8 cellular contexts compared by ENCODE assay signal in genomic region chr12:12560587-12561304, GRCh38. TPM values are rescaled to one million over a fixed set of nuclear protein-coding genes. Genes with fewer than 3 reads are reported as not detected.
A peak's percentile ranks its signal among the peaks of the same experiment; 100 is the strongest.
DNase-seq lines count a peak whose midpoint lies in the region; ATAC-seq, FAIRE-seq and TF ChIP-seq lines count a peak whose summit lies in the region.

No MANE protein-coding gene starts in this region.

- no peaks in the 10 kb centered on the region for H3K79me2 ChIP-seq in SU-DHL-6 (ENCODE audit: insufficient read depth, low read length)
- H3K79me2 ChIP-seq in astrocyte (ENCODE audit: insufficient read depth, low read length) = peaks cover 56% of the 10 kb centered on the region

- H3K36me3 ChIP-seq in SU-DHL-6 (ENCODE audit: low read length) (no peaks in the 10 kb centered on the region), astrocyte (ENCODE audit: insufficient read depth, low read length) (no peaks in the 10 kb centered on the region), iPS DF 6.9 (ENCODE audit: control insufficient read depth, insufficient read depth, low read length) (no peaks in the 10 kb centered on the region), gastrocnemius medialis (no peaks in the 10 kb centered on the region)

- H3K9ac ChIP-seq in SU-DHL-6 (ENCODE audit: low read length) (no peak overlapping the region; the same call in 1 of the 2 replicates), astrocyte (ENCODE audit: low read length) (peak overlapping the region; percentile 99)

- no CpG with 5 or more reads among the region's 9 CpGs for WGBS in iPS DF 6.9 (ENCODE audit: insufficient coverage, insufficient read length)

- no peaks in the 10 kb centered on the region for H3K27me3 Mint-ChIP-seq in astrocyte (ENCODE audit: low read depth, unreplicated experiment)

- H2AFZ ChIP-seq in SU-DHL-6 (ENCODE audit: low read depth, low read length, severe bottlenecking) = no peak overlapping the region
- H2AFZ ChIP-seq in astrocyte (ENCODE audit: low read depth, low read length) = no peak overlapping the region

- peak in 1 of 2 donors; percentile 70 for TF ChIP-seq POLR2A in gastrocnemius medialis (IDR thresholded peaks at IDR 0.05)

- H3K4me1 Mint-ChIP-seq in astrocyte (ENCODE audit: low read depth, unreplicated experiment) = peaks cover 12% of the 10 kb centered on the region

- H4K20me1 ChIP-seq in SU-DHL-6 (ENCODE audit: low read depth, low read length) (no peaks in the 10 kb centered on the region), astrocyte (ENCODE audit: insufficient read depth, low read length) (peaks cover 3% of the 10 kb centered on the region)

- no peaks in the 10 kb centered on the region for H3K9me2 ChIP-seq in SU-DHL-6 (replicated peaks; ENCODE audit: insufficient read depth, low read length)

- no peaks in the 10 kb centered on the region for H3K36me3 Mint-ChIP-seq in astrocyte (ENCODE audit: low read depth, unreplicated experiment)

- peak overlapping the region; percentile 85 for H3K4me3 Mint-ChIP-seq in astrocyte (ENCODE audit: unreplicated experiment)

- H3K27me3 ChIP-seq in SU-DHL-6 (ENCODE audit: low read length) (no peaks in the 10 kb centered on the region), astrocyte (ENCODE audit: insufficient read depth, low read length) (no peaks in the 10 kb centered on the region), iPS DF 6.9 (ENCODE audit: control insufficient read depth, insufficient read depth, low read length) (no peaks in the 10 kb centered on the region), gastrocnemius medialis (no peaks in the 10 kb centered on the region)

- H3K4me1 ChIP-seq in astrocyte (ENCODE audit: insufficient read depth, low read length) = peaks cover 10% of the 10 kb centered on the region
- H3K4me1 ChIP-seq in iPS DF 6.9 (ENCODE audit: control insufficient read depth, insufficient read depth, low read length) = peaks cover 4% of the 10 kb centered on the region; the same call in 1 of the 2 replicates
- H3K4me1 ChIP-seq in gastrocnemius medialis = peaks cover 23 to 29% of the 10 kb centered on the region in 2 donors

- peak; percentile 47 to 60 for ATAC-seq in gastrocnemius medialis
- no peak for ATAC-seq in HG02798 (IDR thresholded peaks at IDR 0.05; ENCODE audit: poor library complexity, unreplicated experiment)

- peaks cover 6% of the 10 kb centered on the region for H3K9me3 Mint-ChIP-seq in astrocyte (ENCODE audit: unreplicated experiment)

- peaks cover 11% of the 10 kb centered on the region for H3F3A ChIP-seq in SU-DHL-6 (ENCODE audit: insufficient read depth)

- H3K4me3 ChIP-seq in Jurkat, Clone E6-1 (ENCODE audit: low read length) = peak overlapping the region; percentile 61
- no peak overlapping the region for H3K4me3 ChIP-seq in SU-DHL-6 (ENCODE audit: insufficient read depth, low read length, poor library complexity, severe bottlenecking)
- peak overlapping the region; percentile 91 for H3K4me3 ChIP-seq in astrocyte (ENCODE audit: insufficient read depth, low read depth, low read length)
- peak overlapping the region; percentile 99; the same call in 1 of the 2 replicates for H3K4me3 ChIP-seq in iPS DF 6.9 (ENCODE audit: low read length)
- H3K4me3 ChIP-seq in gastrocnemius medialis = peak overlapping the region; percentile 59 to 90 (median 70)

- intact Hi-C loops in gastrocnemius medialis (cut with DNase I; ENCODE audit: low total_unique reads) = loop anchor here (2.0 to 5.0 kb wide), 4 partner anchors 26 to 1843 kb away; no protein-coding TSS in a partner anchor

- TF ChIP-seq CTCF in SU-DHL-6 (IDR thresholded peaks at IDR 0.05; ENCODE audit: insufficient read depth, low read length, poor library complexity, severe bottlenecking) = no peak
- TF ChIP-seq CTCF in astrocyte (IDR thresholded peaks at IDR 0.05; ENCODE audit: insufficient read depth, low read depth, low read length) = no peak
- TF ChIP-seq CTCF in gastrocnemius medialis (IDR thresholded peaks at IDR 0.05 in 4 of 5, conservative IDR thresholded peaks at IDR 0.05 in 1 of 5) = no peak
- no peak for TF ChIP-seq CTCF in D721Med (IDR thresholded peaks at IDR 0.05; ENCODE audit: insufficient read depth, missing control alignments)

- peak overlapping the region; percentile 87 for H3K27ac Mint-ChIP-seq in astrocyte (ENCODE audit: unreplicated experiment)

- no peak overlapping the region for H3K27ac ChIP-seq in SU-DHL-6 (ENCODE audit: low read depth, low read length)
- peak overlapping the region; percentile 97 for H3K27ac ChIP-seq in astrocyte (ENCODE audit: low read depth, low read length)
- H3K27ac ChIP-seq in iPS DF 6.9 (ENCODE audit: low read length) = no peak overlapping the region
- H3K27ac ChIP-seq in gastrocnemius medialis = peak overlapping the region; percentile 89 to 100 (median 98)

- in situ Hi-C loops in gastrocnemius medialis (cut with MboI; ENCODE audit: low sequenced_read_pairs in 4 of 4) = loop anchor here in 2 of 4 donors (10.0 kb wide), 1 partner anchor 186 kb away; no protein-coding TSS in a partner anchor

- H3K4me2 ChIP-seq in SU-DHL-6 (ENCODE audit: low read depth, low read length, poor library complexity, severe bottlenecking) = peak overlapping the region; percentile 55
- H3K4me2 ChIP-seq in astrocyte (ENCODE audit: low read length) = peak overlapping the region; percentile 95

- H3K9me3 ChIP-seq in SU-DHL-6 (ENCODE audit: insufficient read depth, low read length) = no peaks in the 10 kb centered on the region
- H3K9me3 ChIP-seq in astrocyte (ENCODE audit: insufficient read depth, low read depth, low read length) = no peaks in the 10 kb centered on the region
- H3K9me3 ChIP-seq in iPS DF 6.9 (ENCODE audit: control insufficient read depth, insufficient read depth, low read length) = no peaks in the 10 kb centered on the region
- no peaks in the 10 kb centered on the region for H3K9me3 ChIP-seq in gastrocnemius medialis

- FAIRE-seq in astrocyte (lab: Jason Lieb, UNC) = no peak
- FAIRE-seq in D721Med (lab: Jason Lieb, UNC) = no peak

- DNase-seq in GF-D8 (lab: John Stamatoyannopoulos, UW) = peak; percentile 44
- peak; percentile 68 for DNase-seq in Jurkat, Clone E6-1 (ENCODE audit: low read depth, low spot score)
- peak; percentile 81 for DNase-seq in astrocyte (ENCODE audit: low read depth)
- no peak for DNase-seq in iPS DF 6.9 (ENCODE audit: low read depth, low spot score)
- peak; percentile 39 to 51 for DNase-seq in gastrocnemius medialis
- no peak for DNase-seq in D721Med (ENCODE audit: insufficient read length, low spot score)

RNA-seq across cellular contexts. Expression of gene DUSP16, which starts 1.9 kb away (rescaled TPM):
- polyA plus RNA-seq in Jurkat, Clone E6-1 (2012; ENCODE audit: insufficient read depth, insufficient read length) = 3.6 TPM
- total RNA-seq in astrocyte (21.4 and 24.2 TPM in 2 replicates), gastrocnemius medialis (10 to 100 TPM; 10.9 to 15.7 (median 13.3) TPM)

RNA-seq across cellular contexts. Expression of gene CREBL2, which starts 50.9 kb away (rescaled TPM):
- 4.2 TPM for polyA plus RNA-seq in Jurkat, Clone E6-1 (2012; ENCODE audit: insufficient read depth, insufficient read length)
- total RNA-seq in astrocyte = 13.9 and 14.8 TPM in 2 replicates
- 10 to 100 TPM in 3 of 4 donors, 1 to 10 TPM in 1; 6.3 to 13.6 (median 10.3) TPM for total RNA-seq in gastrocnemius medialis

Comparison
In these comparisons a context has a peak if more than half of its experiments do, and no peak if none do; other contexts are left out.
1. DNase-seq: peak in GF-D8 (single experiment), Jurkat, Clone E6-1 (single experiment), astrocyte (single experiment) and gastrocnemius medialis (2 of 2); none in iPS DF 6.9 (single experiment) and D721Med (single experiment).
2. H3K27ac ChIP-seq: peak in astrocyte (single experiment) and gastrocnemius medialis (4 of 4); none in SU-DHL-6 (single experiment) and iPS DF 6.9 (single experiment).